In genomic region chr13:101121608-101122007, GRCh38 we compare ENCODE assay signal across 22 cellular contexts.
"Had no signal": no experiment of that assay in that cellular context is flagged by ENCODE, and none has a peak within 500 bp of the region (broad histone marks: within the 10 kb centered on the region; RNA-seq: fewer than 3 reads in every experiment).

No MANE protein-coding gene starts in this region.

- H3K9me3 ChIP-seq: heart right ventricle, psoas muscle, right lobe of liver, tibial artery, upper lobe of left lung, uterus had no signal

- H3K9ac ChIP-seq: parathyroid adenoma had no signal

- H3K4me3 Mint-ChIP-seq: natural killer cell treated with Interleukin-12 subunit alpha and Interleukin-12 subunit beta and Interleukin-15 and Interleukin-18, amount 100 ng/mL, for 72 hours; stimulated activated effector memory CD8-positive, alpha-beta T cell treated with anti-CD3 and anti-CD28 coated beads, Interleukin-12 subunit alpha, Interleukin-12 subunit beta, amount 100 ng/mL, for 72 hours; stimulated activated naive CD8-positive, alpha-beta T cell treated with anti-CD3 and anti-CD28 coated beads, Interleukin-15, Interleukin-2, amounts not matched to agents 100 ng/mL and 50 ng/mL, for 24 hours had no signal

- H3K27ac Mint-ChIP-seq: natural killer cell treated with Interleukin-12 subunit alpha and Interleukin-12 subunit beta and Interleukin-15 and Interleukin-18, amount 100 ng/mL, for 72 hours; stimulated activated effector memory CD8-positive, alpha-beta T cell treated with anti-CD3 and anti-CD28 coated beads, Interleukin-12 subunit alpha, Interleukin-12 subunit beta, amount 100 ng/mL, for 72 hours; stimulated activated naive CD8-positive, alpha-beta T cell treated with anti-CD3 and anti-CD28 coated beads, Interleukin-15, Interleukin-2, amounts not matched to agents 100 ng/mL and 50 ng/mL, for 24 hours had no signal

- H3K4me3 ChIP-seq: coronary artery, heart right ventricle, lung, psoas muscle, right lobe of liver, tibial artery, upper lobe of left lung, uterus had no signal

- H3K36me3 ChIP-seq: heart right ventricle, right lobe of liver, tibial artery, upper lobe of left lung, uterus had no signal

- H3K9me3 Mint-ChIP-seq: natural killer cell treated with Interleukin-12 subunit alpha and Interleukin-12 subunit beta and Interleukin-15 and Interleukin-18, amount 100 ng/mL, for 72 hours; stimulated activated effector memory CD8-positive, alpha-beta T cell treated with anti-CD3 and anti-CD28 coated beads, Interleukin-12 subunit alpha, Interleukin-12 subunit beta, amount 100 ng/mL, for 72 hours; stimulated activated naive CD8-positive, alpha-beta T cell treated with anti-CD3 and anti-CD28 coated beads, Interleukin-15, Interleukin-2, amounts not matched to agents 100 ng/mL and 50 ng/mL, for 24 hours had no signal

- H3K36me3 Mint-ChIP-seq: natural killer cell treated with Interleukin-12 subunit alpha and Interleukin-12 subunit beta and Interleukin-15 and Interleukin-18, amount 100 ng/mL, for 72 hours; stimulated activated effector memory CD8-positive, alpha-beta T cell treated with anti-CD3 and anti-CD28 coated beads, Interleukin-12 subunit alpha, Interleukin-12 subunit beta, amount 100 ng/mL, for 72 hours had no signal

- H3K27ac ChIP-seq: coronary artery, heart right ventricle, parathyroid adenoma, psoas muscle, right lobe of liver, tibial artery, upper lobe of left lung, uterus had no signal

- H3K27me3 ChIP-seq: heart right ventricle, right lobe of liver, tibial artery, upper lobe of left lung, uterus had no signal

- H3K4me1 Mint-ChIP-seq: stimulated activated effector memory CD8-positive, alpha-beta T cell treated with anti-CD3 and anti-CD28 coated beads, Interleukin-12 subunit alpha, Interleukin-12 subunit beta, amount 100 ng/mL, for 72 hours had no signal

- H3K4me1 ChIP-seq: heart right ventricle, parathyroid adenoma, psoas muscle, right lobe of liver, tibial artery, upper lobe of left lung, uterus had no signal

- DNase-seq: effector CD4-positive, alpha-beta T cell; foreskin melanocyte; heart right ventricle; hypothalamus; left colon; left ventricle myocardium superior; mesenchymal stem cell; midbrain; psoas muscle; retina; right lobe of liver; stimulated activated CD4-positive, alpha-beta T cell treated with anti-CD3 and anti-CD28 coated beads, Interleukin-4, amount 100 ng/mL, for 1 hour; stimulated activated CD8-positive, alpha-beta memory T cell treated with anti-CD3 and anti-CD28 coated beads, Interleukin-4, amount 100 ng/mL, for 48 hours; tibial artery; upper lobe of left lung; uterus had no signal
